Comparison of ENCODE assay signal across 8 cellular contexts in the genomic region with DNA sequence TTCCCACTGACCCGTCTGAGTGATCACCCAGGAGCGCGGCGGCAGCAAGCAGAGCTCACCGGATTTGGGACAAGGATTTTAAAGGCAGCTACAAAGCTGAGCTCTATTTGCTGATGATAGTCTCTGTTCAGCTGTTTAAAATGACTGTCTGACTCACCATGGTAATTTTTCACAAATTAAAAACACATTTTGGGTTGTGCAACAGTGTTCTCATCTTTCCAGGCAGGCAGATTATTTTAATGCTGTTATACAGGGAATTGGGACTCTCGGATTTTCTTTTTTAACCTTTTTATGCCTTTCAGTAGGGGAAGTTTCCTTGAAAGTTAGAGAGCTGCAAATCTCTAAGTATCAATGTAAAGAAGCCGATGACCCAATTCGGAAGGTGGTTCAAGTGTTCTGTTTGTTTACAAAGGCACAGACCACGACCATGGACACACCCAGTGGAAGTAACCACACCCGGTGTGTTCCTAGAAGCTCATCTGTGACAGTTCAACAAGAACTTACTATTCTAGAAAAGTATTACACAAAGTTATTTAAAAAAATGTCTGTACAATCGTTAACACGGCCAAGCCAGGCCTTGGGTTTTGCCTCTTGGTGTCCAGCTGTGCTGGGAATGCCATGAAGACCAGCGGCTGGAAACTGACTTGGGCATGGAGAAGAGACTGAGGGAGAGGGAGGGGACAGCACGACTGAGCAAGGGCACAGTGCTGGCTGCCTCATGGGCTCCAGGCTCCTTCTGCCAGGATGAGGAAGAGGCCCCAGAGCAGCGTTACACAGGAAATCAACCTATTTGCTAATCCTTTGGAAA. TPM values are rescaled to one million over a fixed set of nuclear protein-coding genes. Genes with fewer than 3 reads are reported as not detected.
DNase-seq lines count a peak whose midpoint lies in the region; FAIRE-seq and TF ChIP-seq lines count a peak whose summit lies in the region.
"Not testable (repeated sequence)": the region's sequence is repeated elsewhere in the genome, so short reads cannot be mapped to it uniquely, and the experiment has no call there.

No MANE protein-coding gene starts in this region.

- not testable (repeated sequence) for H3K4me3 Mint-ChIP-seq in activated naive CD4-positive, alpha-beta T cell treated with anti-CD3 and anti-CD28 coated beads, Interleukin-2, amount 50 U/mL, for 24 hours

- H3K27ac Mint-ChIP-seq in activated naive CD4-positive, alpha-beta T cell treated with anti-CD3 and anti-CD28 coated beads, Interleukin-2, amount 50 U/mL, for 24 hours, result peak overlapping the region; percentile 90

- not testable (repeated sequence) for H3K36me3 Mint-ChIP-seq in activated naive CD4-positive, alpha-beta T cell treated with anti-CD3 and anti-CD28 coated beads, Interleukin-2, amount 50 U/mL, for 24 hours

- 51 to 72% (median 67%) methylated on average over 8 to 14 of the region's 15 CpGs for WGBS in small intestine, 3 donors

- H3K4me3 ChIP-seq in GM12864 (ENCODE audit: low read depth, low read length); epithelial cell of esophagus (ENCODE audit: low read length); small intestine (ENCODE audit: low read depth in 1 of 2, low read length in 2 of 2): not testable (repeated sequence)
- H3K4me3 ChIP-seq in WI38 (ENCODE audit: low read depth, low read length), result peak overlapping the region; percentile 24; the same call in 1 of the 2 replicates

- H3K27me3 ChIP-seq in small intestine (ENCODE audit: control insufficient read depth in 2 of 2, insufficient read depth in 2 of 2, low read length in 2 of 2), result not testable (repeated sequence)

- H3K27ac ChIP-seq in small intestine (ENCODE audit: low read depth in 1 of 2, low read length in 1 of 2), result not testable (repeated sequence)

- H3K27me3 Mint-ChIP-seq in activated naive CD4-positive, alpha-beta T cell treated with anti-CD3 and anti-CD28 coated beads, Interleukin-2, amount 50 U/mL, for 24 hours, result not testable (repeated sequence)

- H3K4me1 ChIP-seq in small intestine (ENCODE audit: control insufficient read depth in 2 of 2, insufficient read depth in 1 of 2, low read depth in 1 of 2, low read length in 1 of 2), result not testable (repeated sequence)

- H3K36me3 ChIP-seq in small intestine (ENCODE audit: control insufficient read depth in 2 of 2, insufficient read depth in 2 of 2, low read length in 2 of 2), result not testable (repeated sequence)

- peak; percentile 38 for DNase-seq in AG08395 (ENCODE audit: low spot score)
- DNase-seq in GM12864 (ENCODE audit: low read depth), result peak; percentile 24
- DNase-seq in NOMO-1 treated with DMSO at 0.1 percent for 48 hours (lab: John Stamatoyannopoulos, UW; ENCODE audit: unreplicated experiment), result peak; percentile 49
- DNase-seq in epithelial cell of esophagus (ENCODE audit: low read depth), result peak; percentile 53
- DNase-seq in kidney tubule cell (ENCODE audit: low spot score), result peak; percentile 1
- DNase-seq in small intestine, result peak; percentile 37

- FAIRE-seq in small intestine (lab: Jason Lieb, UNC), result not testable (repeated sequence)

- TF ChIP-seq CTCF in GM12864 (IDR thresholded peaks at IDR 0.05; ENCODE audit: low read depth, low read length, missing control alignments); WI38 (IDR thresholded peaks at IDR 0.05; ENCODE audit: low read depth, low read length); epithelial cell of esophagus (IDR thresholded peaks at IDR 0.05; ENCODE audit: insufficient read depth, low read depth, low read length, missing control alignments): not testable (repeated sequence)

- H3K9me3 ChIP-seq in small intestine (ENCODE audit: control insufficient read depth, low read depth), result not testable (repeated sequence)

- H3K4me1 Mint-ChIP-seq in activated naive CD4-positive, alpha-beta T cell treated with anti-CD3 and anti-CD28 coated beads, Interleukin-2, amount 50 U/mL, for 24 hours, result peaks cover 11% of the 10 kb centered on the region

- not testable (repeated sequence) for H3K9me3 Mint-ChIP-seq in activated naive CD4-positive, alpha-beta T cell treated with anti-CD3 and anti-CD28 coated beads, Interleukin-2, amount 50 U/mL, for 24 hours

RNA-seq across cellular contexts. Expression of gene CDK11A, which starts 4.4 kb away (rescaled TPM):
- 100 to 1,000 TPM in 1 of 3 donors, 10 to 100 TPM in 2; 25.5 to 232 (median 71.3) TPM for polyA plus RNA-seq in small intestine

RNA-seq across cellular contexts. Expression of gene SLC35E2B, which starts 35.9 kb away (rescaled TPM):
- polyA plus RNA-seq in small intestine, result 10 to 100 TPM; 21.6 to 34.4 (median 33.5) TPM

RNA-seq across cellular contexts. Expression of gene NADK, which starts 49.8 kb away (rescaled TPM):
- polyA plus RNA-seq in small intestine, result 10 to 100 TPM; 67.8 to 84.1 (median 70.0) TPM

Comparison
In these comparisons a context has a peak if more than half of its experiments do, and no peak if none do; other contexts are left out.
1. DNase-seq: peak in every context shown above with its lines; median percentile 53 in epithelial cell of esophagus; 49 in NOMO-1 treated with DMSO at 0.1 percent for 48 hours; 38 in AG08395; 37 in small intestine; 24 in GM12864; 1 in kidney tubule cell.